In genomic region chr16:20899503-20900298, GRCh38 we compare ENCODE assay signal across 8 cellular contexts. TPM values are rescaled to one million over a fixed set of nuclear protein-coding genes. Genes with fewer than 3 reads are reported as not detected.
DNase-seq lines count a peak whose midpoint lies in the region; ATAC-seq lines count a peak whose summit lies in the region.

No MANE protein-coding gene starts in this region.

- no peaks in the 10 kb centered on the region for H3K9me3 ChIP-seq in iPS DF 6.9 (ENCODE audit: control insufficient read depth, insufficient read depth, low read length)

- H3K27ac ChIP-seq in iPS DF 6.9 (ENCODE audit: low read length) (no peak overlapping the region), skin epidermis (peak overlapping the region; percentile 64 to 100 (median 97))

- no peaks in the 10 kb centered on the region for H3K9me3 Mint-ChIP-seq in activated T-helper 2 cell treated with anti-CD3 and anti-CD28 coated beads, Interferon-gamma antibody, Interleukin-2, Interleukin-4, amounts not matched to agents 10 μg/mL and 5 μg/mL and 100 μg/mL, durations not matched to agents 14 hours and 24 hours and 36 hours

- 0 out of 2 replicates have a peak, but pooled peaks cover 1% of the 10 kb centered on the region for H3K4me1 ChIP-seq in iPS DF 6.9 (ENCODE audit: control insufficient read depth, insufficient read depth, low read length)

- peaks cover 70% of the 10 kb centered on the region for H3K4me1 Mint-ChIP-seq in activated T-helper 2 cell treated with anti-CD3 and anti-CD28 coated beads, Interferon-gamma antibody, Interleukin-2, Interleukin-4, amounts not matched to agents 10 μg/mL and 5 μg/mL and 100 μg/mL, durations not matched to agents 14 hours and 24 hours and 36 hours (ENCODE audit: low read depth)

- H3K27me3 Mint-ChIP-seq in activated T-helper 2 cell treated with anti-CD3 and anti-CD28 coated beads, Interferon-gamma antibody, Interleukin-2, Interleukin-4, amounts not matched to agents 10 μg/mL and 5 μg/mL and 100 μg/mL, durations not matched to agents 14 hours and 24 hours and 36 hours (ENCODE audit: low read depth) = no peaks in the 10 kb centered on the region

- peak overlapping the region; percentile 97 for H3K27ac Mint-ChIP-seq in activated T-helper 2 cell treated with anti-CD3 and anti-CD28 coated beads, Interferon-gamma antibody, Interleukin-2, Interleukin-4, amounts not matched to agents 10 μg/mL and 5 μg/mL and 100 μg/mL, durations not matched to agents 14 hours and 24 hours and 36 hours

- DNase-seq in AG20443 (ENCODE audit: low spot score) (peak; percentile 24), iPS DF 6.9 (ENCODE audit: low read depth, low spot score) (no peak), NCI-H1092 (lab: John Stamatoyannopoulos, UW) (no peak), SKM-1 (lab: John Stamatoyannopoulos, UW; ENCODE audit: unreplicated experiment) (no peak)
- no peak for DNase-seq in activated T-helper 2 cell treated with anti-CD3 and anti-CD28 coated beads, Interferon-gamma antibody, Interleukin-2, Interleukin-4, amounts not matched to agents 10 μg/mL and 5 μg/mL and 100 μg/mL, durations not matched to agents 14 hours and 24 hours and 36 hours (ENCODE audit: low spot score)
- no peak for DNase-seq in activated effector memory CD4-positive, alpha-beta T cell treated with anti-CD3 and anti-CD28 coated beads, Interleukin-2, amount 50 U/mL, for 16 hours

- H3K4me3 ChIP-seq in iPS DF 6.9 (ENCODE audit: low read length) (peak overlapping the region; percentile 89; the same call in 1 of the 2 replicates), skin epidermis (peak overlapping the region; percentile 60 to 91 (median 75))

- intact Hi-C loops in activated T-helper 2 cell treated with anti-CD3 and anti-CD28 coated beads, Interferon-gamma antibody, Interleukin-2, Interleukin-4, amounts not matched to agents 10 μg/mL and 5 μg/mL and 100 μg/mL, durations not matched to agents 14 hours and 24 hours and 36 hours (cut with micrococcal nuclease) = loop anchor here (1.0 to 5.0 kb wide), 6 partner anchors 12 to 1293 kb away; no protein-coding TSS in a partner anchor

- no peaks in the 10 kb centered on the region; the same call in 1 of the 2 replicates for H3K36me3 ChIP-seq in iPS DF 6.9 (ENCODE audit: control insufficient read depth, insufficient read depth, low read length)

- peak overlapping the region; percentile 90 for H3K4me3 Mint-ChIP-seq in activated T-helper 2 cell treated with anti-CD3 and anti-CD28 coated beads, Interferon-gamma antibody, Interleukin-2, Interleukin-4, amounts not matched to agents 10 μg/mL and 5 μg/mL and 100 μg/mL, durations not matched to agents 14 hours and 24 hours and 36 hours (ENCODE audit: low read depth)

- no peaks in the 10 kb centered on the region for H3K27me3 ChIP-seq in iPS DF 6.9 (ENCODE audit: control insufficient read depth, insufficient read depth, low read length)

- WGBS in iPS DF 6.9 (ENCODE audit: insufficient coverage, insufficient read length) = no CpG with 5 or more reads among the region's 23 CpGs

- peaks cover 76% of the 10 kb centered on the region for H3K36me3 Mint-ChIP-seq in activated T-helper 2 cell treated with anti-CD3 and anti-CD28 coated beads, Interferon-gamma antibody, Interleukin-2, Interleukin-4, amounts not matched to agents 10 μg/mL and 5 μg/mL and 100 μg/mL, durations not matched to agents 14 hours and 24 hours and 36 hours (ENCODE audit: low read depth)

- peak; percentile 4 for ATAC-seq in HG03520 (IDR thresholded peaks at IDR 0.05; ENCODE audit: unreplicated experiment)

RNA-seq across cellular contexts. Expression of gene DCUN1D3, which starts 0.5 kb away (rescaled TPM):
- total RNA-seq in activated T-helper 2 cell treated with anti-CD3 and anti-CD28 coated beads, Interferon-gamma antibody, Interleukin-2, Interleukin-4, amounts not matched to agents 10 μg/mL and 5 μg/mL and 100 μg/mL, durations not matched to agents 14 hours and 24 hours and 36 hours = 17.4 and 19.2 TPM in 2 replicates

RNA-seq across cellular contexts. Expression of gene LYRM1, which starts 0.9 kb away (rescaled TPM):
- 30.5 and 34.7 TPM in 2 replicates for total RNA-seq in activated T-helper 2 cell treated with anti-CD3 and anti-CD28 coated beads, Interferon-gamma antibody, Interleukin-2, Interleukin-4, amounts not matched to agents 10 μg/mL and 5 μg/mL and 100 μg/mL, durations not matched to agents 14 hours and 24 hours and 36 hours
